21 cellular contexts compared by ENCODE assay signal in the genomic region with DNA sequence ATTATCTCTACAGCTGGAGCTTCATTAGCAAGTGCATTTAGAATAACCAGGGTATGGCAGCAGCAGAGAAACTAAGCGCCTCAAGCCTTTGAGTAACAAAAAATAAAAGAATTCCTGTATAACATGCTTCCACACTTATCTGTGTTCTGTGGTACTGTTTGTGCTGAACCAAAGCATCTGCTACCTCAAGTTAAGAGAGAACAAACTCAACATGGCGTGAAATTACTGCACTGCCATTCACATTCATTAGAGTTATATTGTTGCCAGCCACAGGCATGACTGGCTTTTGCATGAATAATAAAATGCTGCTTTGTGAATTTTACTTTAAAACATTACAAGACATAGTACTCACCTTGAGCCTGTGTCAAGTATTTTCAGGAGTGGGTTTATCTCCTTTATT.
DNase-seq lines count a peak whose midpoint lies in the region; ATAC-seq, FAIRE-seq and TF ChIP-seq lines count a peak whose summit lies in the region.
"Had no signal": no experiment of that assay in that cellular context is flagged by ENCODE, and none has a peak within 500 bp of the region (broad histone marks: within the 10 kb centered on the region; RNA-seq: fewer than 3 reads in every experiment).

No MANE protein-coding gene starts in this region.

- peaks cover 14% of the 10 kb centered on the region; the same call in 2 of the 3 replicates for H3K36me3 ChIP-seq in K562 (ENCODE audit: control insufficient read depth, insufficient read depth, low read length)

- no peaks in the 10 kb centered on the region for H4K20me1 ChIP-seq in K562 (replicated peaks; ENCODE audit: control insufficient read depth, insufficient read depth, low read length)

- DNase-seq in T-helper 1 cell: no peak
- DNase-seq in H54 (ENCODE audit: insufficient read length, low spot score): no peak
- no peak for DNase-seq in K562 (ENCODE audit: extremely low read depth in 1 of 4, low spot score in 3 of 4)
- no peak for DNase-seq in natural killer cell treated with Interleukin-12 subunit alpha and Interleukin-12 subunit beta and Interleukin-15 and Interleukin-18, amount 100 ng/mL, for 72 hours (ENCODE audit: low spot score)
- no peak for DNase-seq in activated T-helper 2 cell treated with anti-CD3 and anti-CD28 coated beads, Interferon-gamma antibody, Interleukin-2, Interleukin-4, amounts not matched to agents 10 μg/mL and 5 μg/mL and 100 μg/mL, durations not matched to agents 14 hours and 24 hours and 36 hours (ENCODE audit: low spot score)
- no peak for DNase-seq in GM19240 (ENCODE audit: insufficient read length, low spot score)
- no peak for DNase-seq in COLO829 (ENCODE audit: low spot score)
- DNase-seq: activated CD4-positive, alpha-beta T cell treated with anti-CD3 and anti-CD28 coated beads for 4 hours; activated T-cell treated with anti-CD3 and anti-CD28 coated beads, Interleukin-2, amount 50 U/mL, for 24 hours; EL; hypothalamus; lower lobe of right lung; NCI-H1436; NK-92 treated with Interleukin-12 subunit alpha and Interleukin-12 subunit beta, amount 100 ng/mL, for 24 hours; Right ventricle myocardium superior; T1000; trophoblast cell had no signal

- POLR2A ChIA-PET in K562 (lab: Yijun Ruan, JAX): no interaction called here

- no peak for TF ChIP-seq POLR2A in H54 (IDR thresholded peaks at IDR 0.05; ENCODE audit: low read depth, low read length)
- TF ChIP-seq POLR2A in K562 (conservative IDR thresholded peaks at IDR 0.05): no peak

- CTCF ChIA-PET in K562 (lab: Yijun Ruan, JAX; ENCODE audit: low intra/inter-chr PET ratio): no interaction called here

- H2AFZ ChIP-seq in K562 (ENCODE audit: low read depth, low read length): no peak overlapping the region

- H3K9me3 ChIP-seq in K562 (replicated peaks; ENCODE audit: control insufficient read depth, insufficient read depth, low read depth, low read length): no peaks in the 10 kb centered on the region
- H3K9me3 ChIP-seq: lower lobe of right lung had no signal

- no TSS peak for BruUV-seq in K562 (replicated peaks; lab: Mats Ljungman, UMichigan)

- FAIRE-seq in H54 (lab: Jason Lieb, UNC) (peak; percentile 6), K562 (lab: Jason Lieb, UNC) (no peak)

- TF ChIP-seq CTCF in K562 (IDR thresholded peaks at IDR 0.05 in 2 of 3, conservative IDR thresholded peaks at IDR 0.05 in 1 of 3; ENCODE audit: insufficient read depth in 2 of 3, low read depth in 1 of 3, low read length in 3 of 3): no peak

- peaks cover 24% of the 10 kb centered on the region for H3K79me2 ChIP-seq in K562 (ENCODE audit: control insufficient read depth, insufficient read depth, low read length)

- H3K4me1 ChIP-seq in K562 (replicated peaks in 1 of 2; ENCODE audit: control insufficient read depth in 2 of 2, insufficient read depth in 2 of 2, low read length in 2 of 2): peaks cover 4 to 9% of the 10 kb centered on the region in 2 experiments; a peak in 4 of 5 replicates

- peak overlapping the region; percentile 38 for H3K4me3 Mint-ChIP-seq in T-helper 1 cell treated with Interleukin-12 subunit alpha and Interleukin-12 subunit beta and Interleukin-4 antibody, amounts not matched to agents 30 μg/mL and 1 μg/mL, for 36 hours
- H3K4me3 Mint-ChIP-seq in natural killer cell treated with Interleukin-12 subunit alpha and Interleukin-12 subunit beta and Interleukin-15 and Interleukin-18, amount 100 ng/mL, for 72 hours: peak overlapping the region; percentile 59
- H3K4me3 Mint-ChIP-seq in activated T-helper 2 cell treated with anti-CD3 and anti-CD28 coated beads, Interferon-gamma antibody, Interleukin-2, Interleukin-4, amounts not matched to agents 10 μg/mL and 5 μg/mL and 100 μg/mL, durations not matched to agents 14 hours and 24 hours and 36 hours (ENCODE audit: low read depth): no peak overlapping the region
- H3K4me3 Mint-ChIP-seq: stimulated activated memory B cell treated with anti-CD40 and anti-IgM and Interleukin-4, amounts not matched to agents 10 μg/mL and 1 μg/mL and 100 μg/mL, for 72 hours had no signal

- no peak for TF ChIP-seq RAD21 in K562 (CRISPR knock-in tag; conservative IDR thresholded peaks at IDR 0.05 in 1 of 2, IDR thresholded peaks at IDR 0.05 in 1 of 2)

- intact Hi-C loops in K562 (cut with micrococcal nuclease): no loop called here
- intact Hi-C loops in activated T-helper 2 cell treated with anti-CD3 and anti-CD28 coated beads, Interferon-gamma antibody, Interleukin-2, Interleukin-4, amounts not matched to agents 10 μg/mL and 5 μg/mL and 100 μg/mL, durations not matched to agents 14 hours and 24 hours and 36 hours (cut with micrococcal nuclease): loop anchor here (5.0 kb wide), 1 partner anchor 62 kb away; no protein-coding TSS in a partner anchor

- no peaks in the 10 kb centered on the region for H3K9me1 ChIP-seq in K562 (ENCODE audit: control insufficient read depth, insufficient read depth, low read length)

- no peak overlapping the region for H3K4me3 ChIP-seq in K562

- no peak overlapping the region for H3K9ac ChIP-seq in K562 (ENCODE audit: insufficient read depth in 1 of 2, low read depth in 2 of 2, low read length in 2 of 2)

- H3K27me3 Mint-ChIP-seq in T-helper 1 cell treated with Interleukin-12 subunit alpha and Interleukin-12 subunit beta and Interleukin-4 antibody, amounts not matched to agents 30 μg/mL and 1 μg/mL, for 36 hours (ENCODE audit: low read depth): no peaks in the 10 kb centered on the region
- no peaks in the 10 kb centered on the region for H3K27me3 Mint-ChIP-seq in natural killer cell treated with Interleukin-12 subunit alpha and Interleukin-12 subunit beta and Interleukin-15 and Interleukin-18, amount 100 ng/mL, for 72 hours
- no peaks in the 10 kb centered on the region for H3K27me3 Mint-ChIP-seq in activated T-helper 2 cell treated with anti-CD3 and anti-CD28 coated beads, Interferon-gamma antibody, Interleukin-2, Interleukin-4, amounts not matched to agents 10 μg/mL and 5 μg/mL and 100 μg/mL, durations not matched to agents 14 hours and 24 hours and 36 hours (ENCODE audit: low read depth)
- H3K27me3 Mint-ChIP-seq: activated T-cell treated with anti-CD3 and anti-CD28 coated beads, Interleukin-2, amount 50 U/mL, for 24 hours; stimulated activated memory B cell treated with anti-CD40 and anti-IgM and Interleukin-4, amounts not matched to agents 10 μg/mL and 1 μg/mL and 100 μg/mL, for 72 hours had no signal

- no peak overlapping the region for H3K27ac ChIP-seq in K562 (ENCODE audit: extremely low read depth, low read depth, low read length)
- H3K27ac ChIP-seq: 22Rv1, C4-2B had no signal

- 85% methylated on average over 2 of the region's 2 CpGs for WGBS in K562 (ENCODE audit: insufficient coverage, low coverage, missing lambda C conversion rate)

- no peak for TF ChIP-seq EP300 in K562 (IDR thresholded peaks at IDR 0.05; ENCODE audit: low read length)

- H3K27me3 ChIP-seq in K562 (ENCODE audit: control insufficient read depth in 2 of 2, insufficient read depth in 2 of 2, low read length in 2 of 2): no peaks in the 10 kb centered on the region

- H3K36me3 Mint-ChIP-seq in T-helper 1 cell treated with Interleukin-12 subunit alpha and Interleukin-12 subunit beta and Interleukin-4 antibody, amounts not matched to agents 30 μg/mL and 1 μg/mL, for 36 hours (ENCODE audit: low read depth): peaks cover 4% of the 10 kb centered on the region
- no peaks in the 10 kb centered on the region for H3K36me3 Mint-ChIP-seq in natural killer cell treated with Interleukin-12 subunit alpha and Interleukin-12 subunit beta and Interleukin-15 and Interleukin-18, amount 100 ng/mL, for 72 hours
- peaks cover 8% of the 10 kb centered on the region for H3K36me3 Mint-ChIP-seq in activated T-helper 2 cell treated with anti-CD3 and anti-CD28 coated beads, Interferon-gamma antibody, Interleukin-2, Interleukin-4, amounts not matched to agents 10 μg/mL and 5 μg/mL and 100 μg/mL, durations not matched to agents 14 hours and 24 hours and 36 hours (ENCODE audit: low read depth)

- H3K4me1 Mint-ChIP-seq in T-helper 1 cell treated with Interleukin-12 subunit alpha and Interleukin-12 subunit beta and Interleukin-4 antibody, amounts not matched to agents 30 μg/mL and 1 μg/mL, for 36 hours (ENCODE audit: low read depth): peaks cover 36% of the 10 kb centered on the region
- H3K4me1 Mint-ChIP-seq in natural killer cell treated with Interleukin-12 subunit alpha and Interleukin-12 subunit beta and Interleukin-15 and Interleukin-18, amount 100 ng/mL, for 72 hours (ENCODE audit: low read depth in 2 of 2): peaks cover 20 to 21% of the 10 kb centered on the region in 2 donors
- H3K4me1 Mint-ChIP-seq in activated T-helper 2 cell treated with anti-CD3 and anti-CD28 coated beads, Interferon-gamma antibody, Interleukin-2, Interleukin-4, amounts not matched to agents 10 μg/mL and 5 μg/mL and 100 μg/mL, durations not matched to agents 14 hours and 24 hours and 36 hours (ENCODE audit: low read depth): peaks cover 27% of the 10 kb centered on the region

- H3K4me2 ChIP-seq in K562 (ENCODE audit: insufficient read depth, low read length): no peak overlapping the region

- in situ Hi-C loops in K562 (cut with MboI): no loop called here

- ATAC-seq in K562: 0 out of 3 replicates have a peak, but pooled peaks have one; percentile 21
- no peak for ATAC-seq in natural killer cell treated with Interleukin-12 subunit alpha and Interleukin-12 subunit beta and Interleukin-15 and Interleukin-18, amount 100 ng/mL, for 72 hours
- ATAC-seq: stimulated activated memory B cell treated with anti-CD40 and anti-IgM and Interleukin-4, amounts not matched to agents 10 μg/mL and 1 μg/mL and 100 μg/mL, for 72 hours had no signal

- no peaks in the 10 kb centered on the region for H3K9me3 Mint-ChIP-seq in T-helper 1 cell treated with Interleukin-12 subunit alpha and Interleukin-12 subunit beta and Interleukin-4 antibody, amounts not matched to agents 30 μg/mL and 1 μg/mL, for 36 hours
- H3K9me3 Mint-ChIP-seq in natural killer cell treated with Interleukin-12 subunit alpha and Interleukin-12 subunit beta and Interleukin-15 and Interleukin-18, amount 100 ng/mL, for 72 hours: no peaks in the 10 kb centered on the region
- no peaks in the 10 kb centered on the region for H3K9me3 Mint-ChIP-seq in activated T-helper 2 cell treated with anti-CD3 and anti-CD28 coated beads, Interferon-gamma antibody, Interleukin-2, Interleukin-4, amounts not matched to agents 10 μg/mL and 5 μg/mL and 100 μg/mL, durations not matched to agents 14 hours and 24 hours and 36 hours
- H3K9me3 Mint-ChIP-seq: activated T-cell treated with anti-CD3 and anti-CD28 coated beads, Interleukin-2, amount 50 U/mL, for 24 hours; stimulated activated memory B cell treated with anti-CD40 and anti-IgM and Interleukin-4, amounts not matched to agents 10 μg/mL and 1 μg/mL and 100 μg/mL, for 72 hours had no signal

- H3K27ac Mint-ChIP-seq in T-helper 1 cell treated with Interleukin-12 subunit alpha and Interleukin-12 subunit beta and Interleukin-4 antibody, amounts not matched to agents 30 μg/mL and 1 μg/mL, for 36 hours: no peak overlapping the region
- H3K27ac Mint-ChIP-seq in natural killer cell treated with Interleukin-12 subunit alpha and Interleukin-12 subunit beta and Interleukin-15 and Interleukin-18, amount 100 ng/mL, for 72 hours: peak overlapping the region; percentile 61 to 87
- H3K27ac Mint-ChIP-seq in activated T-helper 2 cell treated with anti-CD3 and anti-CD28 coated beads, Interferon-gamma antibody, Interleukin-2, Interleukin-4, amounts not matched to agents 10 μg/mL and 5 μg/mL and 100 μg/mL, durations not matched to agents 14 hours and 24 hours and 36 hours: no peak overlapping the region
- H3K27ac Mint-ChIP-seq: stimulated activated memory B cell treated with anti-CD40 and anti-IgM and Interleukin-4, amounts not matched to agents 10 μg/mL and 1 μg/mL and 100 μg/mL, for 72 hours had no signal

Comparison
In these comparisons a context has a peak if more than half of its experiments do, and no peak if none do; other contexts are left out.
1. H3K27ac Mint-ChIP-seq: peak in natural killer cell treated with Interleukin-12 subunit alpha and Interleukin-12 subunit beta and Interleukin-15 and Interleukin-18, amount 100 ng/mL, for 72 hours (2 of 2); none in T-helper 1 cell treated with Interleukin-12 subunit alpha and Interleukin-12 subunit beta and Interleukin-4 antibody, amounts not matched to agents 30 μg/mL and 1 μg/mL, for 36 hours (single experiment) and activated T-helper 2 cell treated with anti-CD3 and anti-CD28 coated beads, Interferon-gamma antibody, Interleukin-2, Interleukin-4, amounts not matched to agents 10 μg/mL and 5 μg/mL and 100 μg/mL, durations not matched to agents 14 hours and 24 hours and 36 hours (single experiment).